In the genomic region with DNA sequence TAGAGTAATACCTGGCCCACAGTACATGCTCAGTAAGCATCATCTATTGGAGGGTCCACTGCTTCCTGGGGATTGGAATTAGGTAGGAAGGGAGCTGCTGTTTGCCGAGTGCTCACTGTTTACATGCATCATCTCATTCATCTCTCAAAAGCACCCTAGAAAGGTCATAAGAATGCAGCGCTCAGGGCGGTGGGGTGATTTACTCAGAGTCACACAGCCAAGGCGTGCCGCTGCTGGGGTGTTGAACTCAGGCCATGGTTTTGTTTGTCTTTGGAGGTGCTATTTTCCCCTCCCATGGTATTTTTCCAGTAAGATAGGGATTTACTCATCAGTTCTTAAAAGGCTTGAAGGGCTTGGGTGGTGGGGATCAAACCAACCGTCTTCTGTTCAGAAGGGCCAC, we compare ENCODE assay signal across 17 cellular contexts.
DNase-seq lines count a peak whose midpoint lies in the region; ATAC-seq and TF ChIP-seq lines count a peak whose summit lies in the region.
"Had no signal": no experiment of that assay in that cellular context is flagged by ENCODE, and none has a peak within 500 bp of the region (broad histone marks: within the 10 kb centered on the region; RNA-seq: fewer than 3 reads in every experiment).

No MANE protein-coding gene starts in this region.

- in situ Hi-C loops in HAP-1 (cut with MboI; ENCODE audit: low sequenced_read_pairs), result no loop called here

- H3K9me3 ChIP-seq in HUES6 (ENCODE audit: control insufficient read depth, insufficient read depth, low read depth, low read length) (no peaks in the 10 kb centered on the region), endodermal cell (ENCODE audit: control insufficient read depth, low read length) (no peaks in the 10 kb centered on the region), smooth muscle cell (replicated peaks; ENCODE audit: low read depth) (no peaks in the 10 kb centered on the region), HAP-1 (no peaks in the 10 kb centered on the region)
- H3K9me3 ChIP-seq: SJSA1 had no signal

- H3K9ac ChIP-seq in HUES6 (ENCODE audit: low read length), result peak overlapping the region; percentile 37
- no peak overlapping the region for H3K9ac ChIP-seq in endodermal cell (ENCODE audit: extremely low read depth, low read length, poor library complexity, severe bottlenecking)
- peak overlapping the region; percentile 95 for H3K9ac ChIP-seq in smooth muscle cell (ENCODE audit: low read depth)

- no peak overlapping the region for H2AFZ ChIP-seq in smooth muscle cell (ENCODE audit: low read depth)

- 75 to 90% methylated on average over 5 to 6 of the region's 6 CpGs for WGBS in endodermal cell (ENCODE audit: insufficient coverage in 1 of 2, insufficient read length in 1 of 2), 2 experiments
- 70% methylated on average over 6 of the region's 6 CpGs for WGBS in smooth muscle cell (ENCODE audit: low lambda C conversion rate)

- peaks cover 32% of the 10 kb centered on the region for H3K4me1 ChIP-seq in HUES6 (ENCODE audit: control insufficient read depth, insufficient read depth, low read length)
- peaks cover 4% of the 10 kb centered on the region for H3K4me1 ChIP-seq in endodermal cell (ENCODE audit: control insufficient read depth, insufficient read depth, low read length)
- peaks cover 25% of the 10 kb centered on the region for H3K4me1 ChIP-seq in smooth muscle cell (ENCODE audit: low read depth)
- H3K4me1 ChIP-seq in HAP-1, result no peaks in the 10 kb centered on the region

- H3K4me3 Mint-ChIP-seq in activated T-cell treated with anti-CD3 and anti-CD28 coated beads, Interleukin-2, amount 50 U/mL, for 24 hours, result no peak overlapping the region
- H3K4me3 Mint-ChIP-seq in endodermal cell, result no peak overlapping the region
- no peak overlapping the region for H3K4me3 Mint-ChIP-seq in naive thymus-derived CD8-positive, alpha-beta T cell
- H3K4me3 Mint-ChIP-seq: CD4-positive, alpha-beta T cell; IgD-negative memory B cell had no signal

- peak; percentile 23 for DNase-seq in activated T-cell treated with anti-CD3 and anti-CD28 coated beads, Interleukin-2, amount 50 U/mL, for 24 hours
- DNase-seq in activated T-cell treated with anti-CD3 and anti-CD28 coated beads for 4 hours, result no peak
- DNase-seq in endodermal cell, result no peak
- DNase-seq in smooth muscle cell (lab: John Stamatoyannopoulos, UW; ENCODE audit: unreplicated experiment), result no peak
- DNase-seq in HAP-1 (ENCODE audit: low spot score in 2 of 2), result no peak
- no peak for DNase-seq in naive thymus-derived CD8-positive, alpha-beta T cell
- DNase-seq: ACHN; AML-193; CD4-positive, alpha-beta T cell; DMS53; HCEC 1CT; NCI-H187 treated with DMSO at 0.1 percent for 48 hours; NCI-H526 treated with DMSO at 0.1 percent for 48 hours had no signal

- H3K27me3 ChIP-seq in HUES6 (ENCODE audit: control insufficient read depth, insufficient read depth, low read length) (peaks cover 44% of the 10 kb centered on the region; the same call in 1 of the 2 replicates), endodermal cell (ENCODE audit: control insufficient read depth, insufficient read depth, low read length, poor library complexity, severe bottlenecking) (peaks cover 22% of the 10 kb centered on the region), smooth muscle cell (ENCODE audit: low read depth) (no peaks in the 10 kb centered on the region), HAP-1 (ENCODE audit: low read depth) (no peaks in the 10 kb centered on the region)
- H3K27me3 ChIP-seq: SJSA1 had no signal

- no peaks in the 10 kb centered on the region for H3K27me3 Mint-ChIP-seq in activated T-cell treated with anti-CD3 and anti-CD28 coated beads, Interleukin-2, amount 50 U/mL, for 24 hours
- H3K27me3 Mint-ChIP-seq in endodermal cell (ENCODE audit: insufficient read depth), result peaks cover 35% of the 10 kb centered on the region
- no peaks in the 10 kb centered on the region for H3K27me3 Mint-ChIP-seq in naive thymus-derived CD8-positive, alpha-beta T cell
- H3K27me3 Mint-ChIP-seq: CD4-positive, alpha-beta T cell had no signal

- no peaks in the 10 kb centered on the region for H4K20me1 ChIP-seq in smooth muscle cell (ENCODE audit: low read depth)

- peaks cover 27% of the 10 kb centered on the region for H3K4me1 Mint-ChIP-seq in activated T-cell treated with anti-CD3 and anti-CD28 coated beads, Interleukin-2, amount 50 U/mL, for 24 hours (ENCODE audit: low read depth)
- peaks cover 19% of the 10 kb centered on the region for H3K4me1 Mint-ChIP-seq in endodermal cell
- peaks cover 22 to 28% (median 26%) of the 10 kb centered on the region in 4 donors for H3K4me1 Mint-ChIP-seq in naive thymus-derived CD8-positive, alpha-beta T cell

- ATAC-seq in HG03095 (IDR thresholded peaks at IDR 0.05; ENCODE audit: unreplicated experiment), result no peak
- no peak for ATAC-seq in naive thymus-derived CD8-positive, alpha-beta T cell

- no peaks in the 10 kb centered on the region for H3K9me3 Mint-ChIP-seq in activated T-cell treated with anti-CD3 and anti-CD28 coated beads, Interleukin-2, amount 50 U/mL, for 24 hours
- H3K9me3 Mint-ChIP-seq in endodermal cell, result no peaks in the 10 kb centered on the region
- H3K9me3 Mint-ChIP-seq in naive thymus-derived CD8-positive, alpha-beta T cell, result no peaks in the 10 kb centered on the region
- H3K9me3 Mint-ChIP-seq: CD4-positive, alpha-beta T cell had no signal

- H3K36me3 Mint-ChIP-seq in activated T-cell treated with anti-CD3 and anti-CD28 coated beads, Interleukin-2, amount 50 U/mL, for 24 hours (ENCODE audit: low read depth), result peaks cover 9% of the 10 kb centered on the region
- no peaks in the 10 kb centered on the region for H3K36me3 Mint-ChIP-seq in endodermal cell (ENCODE audit: low read depth)
- H3K36me3 Mint-ChIP-seq in naive thymus-derived CD8-positive, alpha-beta T cell, result no peaks in the 10 kb centered on the region

- H3K79me2 ChIP-seq in smooth muscle cell (ENCODE audit: low read depth), result peaks cover 17% of the 10 kb centered on the region

- H3K27ac ChIP-seq in HUES6 (ENCODE audit: low read depth, low read length), result no peak overlapping the region
- peak overlapping the region; percentile 99 for H3K27ac ChIP-seq in endodermal cell (ENCODE audit: low read depth, low read length)
- H3K27ac ChIP-seq in smooth muscle cell (ENCODE audit: low read depth), result peak overlapping the region; percentile 100
- H3K27ac ChIP-seq: SJSA1 had no signal

- H3K4me2 ChIP-seq in smooth muscle cell, result peak overlapping the region; percentile 81

- POLR2A ChIA-PET in naive thymus-derived CD8-positive, alpha-beta T cell (lab: Charles Lee), result no interaction called here

- H3K27ac Mint-ChIP-seq in activated T-cell treated with anti-CD3 and anti-CD28 coated beads, Interleukin-2, amount 50 U/mL, for 24 hours, result no peak overlapping the region
- H3K27ac Mint-ChIP-seq in endodermal cell, result no peak overlapping the region
- H3K27ac Mint-ChIP-seq in naive thymus-derived CD8-positive, alpha-beta T cell, result peak overlapping the region in 1 of 10 donors; percentile 22
- H3K27ac Mint-ChIP-seq: CD4-positive, alpha-beta T cell; IgD-negative memory B cell had no signal

- H3F3A ChIP-seq in smooth muscle cell (ENCODE audit: low read depth), result peaks cover 15% of the 10 kb centered on the region

- H3K36me3 ChIP-seq in HUES6 (ENCODE audit: control insufficient read depth, insufficient read depth, low read length), result no peaks in the 10 kb centered on the region
- no peaks in the 10 kb centered on the region for H3K36me3 ChIP-seq in endodermal cell (ENCODE audit: control insufficient read depth, insufficient read depth, low read length)
- no peaks in the 10 kb centered on the region for H3K36me3 ChIP-seq in smooth muscle cell (ENCODE audit: low read depth)
- H3K36me3 ChIP-seq in HAP-1 (replicated peaks), result no peaks in the 10 kb centered on the region
- H3K36me3 ChIP-seq: SJSA1 had no signal

- H3K4me3 ChIP-seq in HUES6 (ENCODE audit: low read depth, low read length) (no peak overlapping the region), endodermal cell (ENCODE audit: low read length) (no peak overlapping the region), smooth muscle cell (no peak overlapping the region), HAP-1 (no peak overlapping the region)
- H3K4me3 ChIP-seq: SJSA1 had no signal

- no peak for TF ChIP-seq CTCF in endodermal cell (conservative IDR thresholded peaks at IDR 0.05)
- TF ChIP-seq CTCF in smooth muscle cell (IDR thresholded peaks at IDR 0.05; ENCODE audit: borderline replicate concordance, insufficient read depth, poor library complexity, severe bottlenecking), result no peak
